8 cellular contexts compared by ENCODE assay signal in genomic region chr9:123266655-123267421, GRCh38. TPM values are rescaled to one million over a fixed set of nuclear protein-coding genes. Genes with fewer than 3 reads are reported as not detected.
DNase-seq lines count a peak whose midpoint lies in the region; ATAC-seq and TF ChIP-seq lines count a peak whose summit lies in the region.

No MANE protein-coding gene starts in this region.

- intact Hi-C loops in ovary (cut with DNase I), result no loop called here

- H3K4me1 ChIP-seq in mesodermal cell (ENCODE audit: control insufficient read depth, insufficient read depth, low read length, poor library complexity, severe bottlenecking) (peaks cover 5% of the 10 kb centered on the region), ovary (ENCODE audit: insufficient read depth) (peaks cover 5% of the 10 kb centered on the region)

- POLR2A ChIA-PET in activated naive CD8-positive, alpha-beta T cell treated with anti-CD3 and anti-CD28 coated beads, Interleukin-2, amount 10 ng/mL, durations not matched to agents 7 days and 5 days (lab: Charles Lee), result no interaction called here

- no peaks in the 10 kb centered on the region for H3K27me3 ChIP-seq in ovary

- TF ChIP-seq CTCF in ovary (IDR thresholded peaks at IDR 0.05), result no peak

- H3K4me3 Mint-ChIP-seq in stimulated activated naive CD8-positive, alpha-beta T cell treated with anti-CD3 and anti-CD28 coated beads, Interleukin-15, Interleukin-2, amounts not matched to agents 100 ng/mL and 50 ng/mL, for 24 hours, result peak overlapping the region; percentile 73
- peak overlapping the region; percentile 86 for H3K4me3 Mint-ChIP-seq in activated naive CD8-positive, alpha-beta T cell treated with anti-CD3 and anti-CD28 coated beads, Interleukin-2, amount 10 ng/mL, durations not matched to agents 7 days and 5 days

- H3K4me1 Mint-ChIP-seq in stimulated activated naive CD8-positive, alpha-beta T cell treated with anti-CD3 and anti-CD28 coated beads, Interleukin-15, Interleukin-2, amounts not matched to agents 100 ng/mL and 50 ng/mL, for 24 hours (ENCODE audit: low read depth), result peaks cover 49% of the 10 kb centered on the region
- H3K4me1 Mint-ChIP-seq in activated naive CD8-positive, alpha-beta T cell treated with anti-CD3 and anti-CD28 coated beads, Interleukin-2, amount 10 ng/mL, durations not matched to agents 7 days and 5 days, result peaks cover 26% of the 10 kb centered on the region

- H3K4me3 ChIP-seq in mesodermal cell (ENCODE audit: extremely low read depth, insufficient read depth, low read length, poor library complexity, severe bottlenecking), result peak overlapping the region; percentile 87
- H3K4me3 ChIP-seq in ovary, result no peak overlapping the region

- no peak for TF ChIP-seq EP300 in ovary (IDR thresholded peaks at IDR 0.05)

- H3K27ac Mint-ChIP-seq in stimulated activated naive CD8-positive, alpha-beta T cell treated with anti-CD3 and anti-CD28 coated beads, Interleukin-15, Interleukin-2, amounts not matched to agents 100 ng/mL and 50 ng/mL, for 24 hours, result no peak overlapping the region
- H3K27ac Mint-ChIP-seq in activated naive CD8-positive, alpha-beta T cell treated with anti-CD3 and anti-CD28 coated beads, Interleukin-2, amount 10 ng/mL, durations not matched to agents 7 days and 5 days, result peak overlapping the region; percentile 74

- WGBS in mesodermal cell (ENCODE audit: insufficient coverage in 2 of 2), 2 experiments, result 51 to 58% methylated on average over 5 to 9 of the region's 9 CpGs
- 73 to 80% (median 74%) methylated on average over 9 of the region's 9 CpGs for WGBS in ovary, 3 donors

- no peak for TF ChIP-seq POLR2A in ovary (IDR thresholded peaks at IDR 0.05)

- no peak for ATAC-seq in stimulated activated naive CD8-positive, alpha-beta T cell treated with anti-CD3 and anti-CD28 coated beads, Interleukin-15, Interleukin-2, amounts not matched to agents 100 U/mL and 50 U/mL, for 24 hours
- no peak for ATAC-seq in activated naive CD8-positive, alpha-beta T cell treated with anti-CD3 and anti-CD28 coated beads, Interleukin-2, amount 10 ng/mL, durations not matched to agents 7 days and 5 days (ENCODE audit: low read depth)
- ATAC-seq in GM21381 (IDR thresholded peaks at IDR 0.05; ENCODE audit: unreplicated experiment), result no peak

- H3K36me3 ChIP-seq in mesodermal cell (ENCODE audit: control insufficient read depth, insufficient read depth, low read length) (no peaks in the 10 kb centered on the region), ovary (no peaks in the 10 kb centered on the region)

- no peaks in the 10 kb centered on the region for H3K36me3 Mint-ChIP-seq in stimulated activated naive CD8-positive, alpha-beta T cell treated with anti-CD3 and anti-CD28 coated beads, Interleukin-15, Interleukin-2, amounts not matched to agents 100 ng/mL and 50 ng/mL, for 24 hours (ENCODE audit: low read depth)
- H3K36me3 Mint-ChIP-seq in activated naive CD8-positive, alpha-beta T cell treated with anti-CD3 and anti-CD28 coated beads, Interleukin-2, amount 10 ng/mL, durations not matched to agents 7 days and 5 days, result peaks cover 8% of the 10 kb centered on the region

- H3K27me3 Mint-ChIP-seq in stimulated activated naive CD8-positive, alpha-beta T cell treated with anti-CD3 and anti-CD28 coated beads, Interleukin-15, Interleukin-2, amounts not matched to agents 100 ng/mL and 50 ng/mL, for 24 hours, result no peaks in the 10 kb centered on the region
- peaks cover 7% of the 10 kb centered on the region for H3K27me3 Mint-ChIP-seq in activated naive CD8-positive, alpha-beta T cell treated with anti-CD3 and anti-CD28 coated beads, Interleukin-2, amount 10 ng/mL, durations not matched to agents 7 days and 5 days

- H3K9me3 Mint-ChIP-seq in stimulated activated naive CD8-positive, alpha-beta T cell treated with anti-CD3 and anti-CD28 coated beads, Interleukin-15, Interleukin-2, amounts not matched to agents 100 ng/mL and 50 ng/mL, for 24 hours, result no peaks in the 10 kb centered on the region
- H3K9me3 Mint-ChIP-seq in activated naive CD8-positive, alpha-beta T cell treated with anti-CD3 and anti-CD28 coated beads, Interleukin-2, amount 10 ng/mL, durations not matched to agents 7 days and 5 days, result no peaks in the 10 kb centered on the region

- H3K27ac ChIP-seq in mesodermal cell (ENCODE audit: low read depth, low read length, severe bottlenecking) (no peak overlapping the region), ovary (no peak overlapping the region)

- no peak for DNase-seq in stimulated activated naive CD8-positive, alpha-beta T cell treated with anti-CD3 and anti-CD28 coated beads, Interleukin-15, Interleukin-2, amounts not matched to agents 100 U/mL and 50 U/mL, for 24 hours
- DNase-seq in activated naive CD8-positive, alpha-beta T cell treated with anti-CD3 and anti-CD28 coated beads, Interleukin-2, amount 10 ng/mL, durations not matched to agents 7 days and 5 days, result no peak
- DNase-seq in putamen (ENCODE audit: low spot score) (no peak), amygdala (lab: John Stamatoyannopoulos, UW) (no peak), ovary (no peak)

- no peaks in the 10 kb centered on the region for H3K9me3 ChIP-seq in mesodermal cell (ENCODE audit: control insufficient read depth, low read length)
- no peaks in the 10 kb centered on the region for H3K9me3 ChIP-seq in ovary

RNA-seq across cellular contexts. Expression of gene STRBP, which starts 1.5 kb away (rescaled TPM):
- 10 to 100 TPM; 30.3 to 31.0 TPM for total RNA-seq in activated naive CD8-positive, alpha-beta T cell treated with anti-CD3 and anti-CD28 coated beads, Interleukin-2, amount 10 ng/mL, durations not matched to agents 7 days and 5 days
- polyA plus RNA-seq in mesodermal cell (2013, experiment 1 of 2), result 23.7 TPM
- polyA plus RNA-seq in mesodermal cell (2013, experiment 2 of 2), result 23.0 TPM
- total RNA-seq in ovary, result 10 to 100 TPM in 6 of 7 donors, 1 to 10 TPM in 1; 7.4 to 18.8 (median 11.2) TPM
- 1 to 10 TPM; 4.9 to 7.2 TPM for polyA plus RNA-seq in ovary
